In genomic region chr9:81632599-81632998, GRCh38 we compare ENCODE assay signal across 15 cellular contexts. TPM values are rescaled to one million over a fixed set of nuclear protein-coding genes. Genes with fewer than 3 reads are reported as not detected.
DNase-seq lines count a peak whose midpoint lies in the region; ATAC-seq and TF ChIP-seq lines count a peak whose summit lies in the region.
"Had no signal": no experiment of that assay in that cellular context is flagged by ENCODE, and none has a peak within 500 bp of the region (broad histone marks: within the 10 kb centered on the region; RNA-seq: fewer than 3 reads in every experiment).

No MANE protein-coding gene starts in this region.

- H3K9me3 Mint-ChIP-seq in chondrocyte (ENCODE audit: low read depth) = no peaks in the 10 kb centered on the region
- H3K9me3 Mint-ChIP-seq: activated T-cell treated with anti-CD3 and anti-CD28 coated beads, Interleukin-2, amount 50 U/mL, for 24 hours; neural progenitor cell had no signal

- no peak overlapping the region for H2BK12ac ChIP-seq in mesenchymal stem cell (ENCODE audit: low read length in 2 of 2)

- no peak overlapping the region for H3K18ac ChIP-seq in mesenchymal stem cell (ENCODE audit: low read depth in 1 of 2, low read length in 2 of 2)

- H3K9me3 ChIP-seq in mesenchymal stem cell (ENCODE audit: control insufficient read depth, low read length) = no peaks in the 10 kb centered on the region
- H3K9me3 ChIP-seq: esophagus squamous epithelium, tibial artery had no signal

- H3K36me3 Mint-ChIP-seq in chondrocyte (ENCODE audit: low read depth) = no peaks in the 10 kb centered on the region

- H3K4me3 ChIP-seq in mesenchymal stem cell (ENCODE audit: insufficient read depth in 1 of 2, low read depth in 1 of 2, low read length in 2 of 2) = no peak overlapping the region
- H3K4me3 ChIP-seq: esophagus squamous epithelium, neural progenitor cell, tibial artery had no signal

- peak overlapping the region; percentile 40 for H3K9ac ChIP-seq in mesenchymal stem cell (ENCODE audit: low read length)
- H3K9ac ChIP-seq: neural progenitor cell had no signal

- H2BK5ac ChIP-seq in mesenchymal stem cell (ENCODE audit: low read depth, low read length, poor library complexity, severe bottlenecking) = no peak overlapping the region

- no peaks in the 10 kb centered on the region for H3K27me3 ChIP-seq in mesenchymal stem cell (ENCODE audit: control insufficient read depth in 1 of 2, insufficient read depth in 1 of 2, low read length in 2 of 2)
- H3K27me3 ChIP-seq: esophagus squamous epithelium, neural progenitor cell, tibial artery had no signal

- H3K4me1 Mint-ChIP-seq in chondrocyte (ENCODE audit: low read depth) = peaks cover 45% of the 10 kb centered on the region

- H3K27me3 Mint-ChIP-seq in chondrocyte (ENCODE audit: low read depth) = no peaks in the 10 kb centered on the region
- H3K27me3 Mint-ChIP-seq: activated T-cell treated with anti-CD3 and anti-CD28 coated beads, Interleukin-2, amount 50 U/mL, for 24 hours had no signal

- peak; percentile 33 for DNase-seq in AG08396 (ENCODE audit: low spot score)
- peak; percentile 24 for DNase-seq in HS-27A (ENCODE audit: low read depth)
- DNase-seq in chondrocyte (ENCODE audit: low spot score) = no peak
- peak; percentile 90 for DNase-seq in mesenchymal stem cell
- no peak for DNase-seq in SIG-M5 treated with dmso at 0.1 percent for 504 hours (lab: John Stamatoyannopoulos, UW; ENCODE audit: unreplicated experiment)
- DNase-seq in NCI-H187 treated with DMSO at 0.1 percent for 48 hours (lab: John Stamatoyannopoulos, UW) = no peak
- no peak for DNase-seq in DMS53 (lab: John Stamatoyannopoulos, UW)
- DNase-seq: activated T-cell treated with anti-CD3 and anti-CD28 coated beads, Interleukin-2, amount 50 U/mL, for 24 hours; dermis blood vessel endothelial cell; esophagus squamous epithelium; GOT3; stimulated activated CD4-positive, alpha-beta T cell treated with anti-CD3 and anti-CD28 coated beads, Interleukin-4, amount 100 ng/mL, for 24 hours had no signal

- H2BK120ac ChIP-seq in mesenchymal stem cell (ENCODE audit: low read depth, low read length) = no peak overlapping the region

- no CpG with 5 or more reads among the region's 1 CpG for WGBS in mesenchymal stem cell

- H2AK5ac ChIP-seq in mesenchymal stem cell (ENCODE audit: low read length, severe bottlenecking) = no peak overlapping the region

- peaks cover 7 to 27% of the 10 kb centered on the region in 2 experiments for H3K36me3 ChIP-seq in mesenchymal stem cell (ENCODE audit: control insufficient read depth in 1 of 2, insufficient read depth in 2 of 2, low read depth in 1 of 2, low read length in 2 of 2)
- H3K36me3 ChIP-seq: neural progenitor cell had no signal

- peak overlapping the region; percentile 28 for H3K4me3 Mint-ChIP-seq in chondrocyte (ENCODE audit: unreplicated experiment)
- H3K4me3 Mint-ChIP-seq: activated T-cell treated with anti-CD3 and anti-CD28 coated beads, Interleukin-2, amount 50 U/mL, for 24 hours; neural progenitor cell had no signal

- no peak for ATAC-seq in GM21381 (IDR thresholded peaks at IDR 0.05; ENCODE audit: unreplicated experiment)

- no peak overlapping the region for H3K14ac ChIP-seq in mesenchymal stem cell (ENCODE audit: low read length in 2 of 2)

- no peak overlapping the region for H3K27ac ChIP-seq in mesenchymal stem cell (ENCODE audit: low read length, poor library complexity, severe bottlenecking)
- H3K27ac ChIP-seq: esophagus squamous epithelium, tibial artery had no signal

- no peak overlapping the region for H3K4me2 ChIP-seq in mesenchymal stem cell (ENCODE audit: low read length, poor library complexity, severe bottlenecking)
- H3K4me2 ChIP-seq: neural progenitor cell had no signal

- H3K23ac ChIP-seq in mesenchymal stem cell (ENCODE audit: low read length in 2 of 2) = no peak overlapping the region

- H2AFZ ChIP-seq in mesenchymal stem cell (ENCODE audit: low read depth, low read length) = no peak overlapping the region
- H2AFZ ChIP-seq: neural progenitor cell had no signal

- H4K91ac ChIP-seq in mesenchymal stem cell (ENCODE audit: low read length) = no peak overlapping the region

- H3K4me1 ChIP-seq in mesenchymal stem cell (ENCODE audit: control insufficient read depth, insufficient read depth, low read depth, low read length) = peaks cover 4% of the 10 kb centered on the region

- no peak for TF ChIP-seq CTCF in chondrocyte (IDR thresholded peaks at IDR 0.05)

- no peak overlapping the region for H4K8ac ChIP-seq in mesenchymal stem cell (ENCODE audit: low read length)

- H3K27ac Mint-ChIP-seq in chondrocyte (ENCODE audit: unreplicated experiment) = peak overlapping the region; percentile 98
- H3K27ac Mint-ChIP-seq: activated T-cell treated with anti-CD3 and anti-CD28 coated beads, Interleukin-2, amount 50 U/mL, for 24 hours; neural progenitor cell had no signal

- no peak overlapping the region for H3K4ac ChIP-seq in mesenchymal stem cell (ENCODE audit: low read depth in 1 of 2, low read length in 2 of 2)

- no peak overlapping the region for H2BK15ac ChIP-seq in mesenchymal stem cell (ENCODE audit: low read depth, poor library complexity, severe bottlenecking)

- H3K79me1 ChIP-seq in mesenchymal stem cell (replicated peaks; ENCODE audit: low read length, poor library complexity, severe bottlenecking) = peaks cover 8% of the 10 kb centered on the region

RNA-seq across cellular contexts. Expression of gene TLE1, which starts 56.7 kb away (rescaled TPM):
- total RNA-seq in chondrocyte = 12.2 to 17.1 TPM (median 12.6 TPM) in 3 replicates
- 39.2 TPM for polyA plus RNA-seq in mesenchymal stem cell (2013, experiment 1 of 2)
- polyA plus RNA-seq in mesenchymal stem cell (2013, experiment 2 of 2) = 42.8 TPM

Comparison
In these comparisons a context has a peak if more than half of its experiments do, and no peak if none do; other contexts are left out.
1. DNase-seq: peak in AG08396 (single experiment), HS-27A (single experiment) and mesenchymal stem cell (single experiment); none in chondrocyte (single experiment), SIG-M5 treated with dmso at 0.1 percent for 504 hours (single experiment), NCI-H187 treated with DMSO at 0.1 percent for 48 hours (single experiment) and DMS53 (single experiment).